Comparison of ENCODE assay signal across 22 cellular contexts in the genomic region with DNA sequence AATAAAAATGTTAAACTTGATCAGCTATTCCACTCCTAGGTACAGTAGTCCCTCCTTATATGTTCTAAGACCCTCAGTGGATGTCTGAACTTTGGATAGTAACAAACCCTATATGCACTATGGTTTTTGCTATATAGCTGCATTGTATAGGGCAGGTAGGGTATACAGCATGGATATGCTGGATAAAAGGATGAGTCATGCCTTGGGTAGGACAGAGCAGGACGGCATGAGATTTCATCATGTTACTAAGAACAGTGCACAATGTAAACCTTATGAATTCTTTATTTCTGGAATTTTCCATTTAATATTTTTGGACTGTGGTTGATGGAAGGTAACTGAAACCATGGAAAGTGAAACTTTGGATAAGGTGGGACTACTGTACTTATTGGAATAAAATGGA.
"Had no signal": no experiment of that assay in that cellular context is flagged by ENCODE, and none has a peak within 500 bp of the region (broad histone marks: within the 10 kb centered on the region; RNA-seq: fewer than 3 reads in every experiment).

No MANE protein-coding gene starts in this region.

- H3K27me3 ChIP-seq: tibial nerve, vagina had no signal

- H3K9me3 ChIP-seq: vagina had no signal

- H3K4me3 ChIP-seq: skin epidermis, tibial nerve, vagina had no signal

- H3K36me3 ChIP-seq: vagina had no signal

- ATAC-seq: activated CD8-positive, alpha-beta T cell treated with anti-CD3 and anti-CD28 coated beads, Interleukin-2, amount 10 ng/mL, durations not matched to agents 7 days and 5 days; effector memory CD8-positive, alpha-beta T cell; left ventricle myocardium superior; natural killer cell treated with Interleukin-12 subunit alpha and Interleukin-12 subunit beta and Interleukin-15 and Interleukin-18, amount 100 ng/mL, for 72 hours; T-helper 17 cell; WTC11 had no signal

- H3K27ac ChIP-seq: skin epidermis, tibial nerve, vagina had no signal

- H3K4me1 ChIP-seq: tibial nerve, vagina had no signal

- DNase-seq: activated CD4-positive, alpha-beta T cell treated with anti-CD3 and anti-CD28 coated beads for 48 hours; activated CD8-positive, alpha-beta memory T cell treated with anti-CD3 and anti-CD28 coated beads, Interleukin-2, amount 50 U/mL, for 48 hours; activated CD8-positive, alpha-beta T cell treated with anti-CD3 and anti-CD28 coated beads, Interleukin-2, amount 10 ng/mL, durations not matched to agents 7 days and 5 days; activated gamma-delta T cell treated with Interleukin-2 at 50 U/mL for 16 hours; activated naive CD8-positive, alpha-beta T cell treated with anti-CD3 and anti-CD28 coated beads for 36 hours; dermis blood vessel endothelial cell; effector memory CD8-positive, alpha-beta T cell; erythroblast; glutamatergic neuron; kidney glomerular epithelial cell; left ventricle myocardium superior; mesendoderm; stimulated activated CD4-positive, alpha-beta T cell treated with anti-CD3 and anti-CD28 coated beads, Interleukin-4, amount 100 ng/mL, for 4 hours; stimulated activated CD8-positive, alpha-beta memory T cell treated with anti-CD3 and anti-CD28 coated beads, Interleukin-4, amount 100 ng/mL, for 48 hours; stimulated activated naive CD4-positive, alpha-beta T cell treated with Interleukin-2 at 50 U/mL for 16 hours; substantia nigra; T-helper 17 cell had no signal
